Comparison of ENCODE assay signal across 9 cellular contexts in genomic region chr11:27869701-27870100, GRCh38.
"Had no signal": no experiment of that assay in that cellular context is flagged by ENCODE, and none has a peak within 500 bp of the region (broad histone marks: within the 10 kb centered on the region; RNA-seq: fewer than 3 reads in every experiment).

No MANE protein-coding gene starts in this region.

- H3K4me1 Mint-ChIP-seq: GM23338 had no signal

- H3K36me3 ChIP-seq: HAP-1 had no signal

- H3K9ac ChIP-seq: GM23248 had no signal

- H2AFZ ChIP-seq: GM23248, GM23338 had no signal

- H3K9me3 ChIP-seq: HAP-1 had no signal

- H3K27ac Mint-ChIP-seq: GM23338, HFFc6 had no signal

- H3K4me3 Mint-ChIP-seq: GM23338, H9, HFFc6 had no signal

- DNase-seq: GM23248, GOT3, H7, H9, HCEC 1CT, HFFc6 had no signal

- ATAC-seq: GM23338, HCT116 had no signal

- H3K4me1 ChIP-seq: HAP-1 had no signal

- H3K4me3 ChIP-seq: GM23248, GM23338, HAP-1 had no signal

- H3K9me3 Mint-ChIP-seq: GM23338, H9 had no signal

- H3K27ac ChIP-seq: GM23248 had no signal

- H3K4me2 ChIP-seq: GM23338 had no signal
